Comparison of ENCODE assay signal across 1 cellular context in genomic region chr1:56522680-56523079, GRCh38.
TF ChIP-seq lines count a peak whose summit lies in the region.

No MANE protein-coding gene starts in this region.

TF ChIP-seq in GM23338, 12 proteins besides CTCF, POLR2A, EP300 and RAD21 (continued from another document):
- TF ChIP-seq ZNF462 (CRISPR knock-in tag; IDR thresholded peaks at IDR 0.05), result no peak
- TF ChIP-seq EZH2phosphoT487 (IDR thresholded peaks at IDR 0.05; ENCODE audit: unreplicated experiment), result no peak
- no peak for TF ChIP-seq POLR2AphosphoS5 (IDR thresholded peaks at IDR 0.05; ENCODE audit: low read depth)
- TF ChIP-seq JUNB (IDR thresholded peaks at IDR 0.05; ENCODE audit: unreplicated experiment), result no peak
- no peak for TF ChIP-seq ZNF331 (CRISPR knock-in tag; IDR thresholded peaks at IDR 0.05; ENCODE audit: low read depth)
- no peak for TF ChIP-seq CREB1 (CRISPR knock-in tag; IDR thresholded peaks at IDR 0.05; ENCODE audit: low read depth)
- no peak for TF ChIP-seq ZNF114 (CRISPR knock-in tag; IDR thresholded peaks at IDR 0.05)
- TF ChIP-seq REST (IDR thresholded peaks at IDR 0.05; ENCODE audit: unreplicated experiment), result no peak
TF ChIP-seq in GM23338: peak in this region for 0.
